ENCODE assay signal across 12 cellular contexts in the genomic region with DNA sequence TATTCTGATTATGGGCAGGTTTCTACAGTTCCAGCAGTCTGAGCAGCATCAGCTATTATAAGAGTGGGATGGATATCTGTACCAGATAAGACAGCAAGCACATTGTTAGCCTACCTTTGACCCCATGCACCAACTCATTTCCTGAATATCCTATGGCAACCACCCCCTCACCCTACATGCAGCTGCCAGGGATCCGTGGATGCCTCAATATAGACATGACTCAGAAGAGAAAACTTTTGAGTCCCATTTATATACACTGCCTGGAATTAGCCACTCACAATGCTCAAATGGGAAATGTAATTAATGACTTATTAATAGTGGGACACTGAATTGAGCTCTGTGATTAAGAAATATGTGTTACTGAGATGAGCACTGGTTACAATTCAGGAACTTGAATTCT.
DNase-seq lines count a peak whose midpoint lies in the region; ATAC-seq, FAIRE-seq and TF ChIP-seq lines count a peak whose summit lies in the region.
"Had no signal": no experiment of that assay in that cellular context is flagged by ENCODE, and none has a peak within 500 bp of the region (broad histone marks: within the 10 kb centered on the region; RNA-seq: fewer than 3 reads in every experiment).

No MANE protein-coding gene starts in this region.

- H3K79me2 ChIP-seq in endothelial cell of umbilical vein (ENCODE audit: control insufficient read depth, insufficient read depth, low read length): no peaks in the 10 kb centered on the region
- peaks cover 9% of the 10 kb centered on the region for H3K79me2 ChIP-seq in neural progenitor cell (ENCODE audit: low read depth)

- H2AFZ ChIP-seq in endothelial cell of umbilical vein (ENCODE audit: low read depth, low read length) (no peak overlapping the region), neural progenitor cell (replicated peaks) (no peak overlapping the region)

- CTCF ChIA-PET in endothelial cell of umbilical vein (lab: Charles Lee): interaction anchor here (0.6 to 2.7 kb wide), 8 partner anchors 10 to 120 kb away, joined by 3 to 9 read pairs (median 4); no protein-coding TSS in a partner anchor

- peak; percentile 85 for FAIRE-seq in endothelial cell of umbilical vein (lab: Jason Lieb, UNC)

- H3K4me3 Mint-ChIP-seq in neural progenitor cell: no peak overlapping the region
- H3K4me3 Mint-ChIP-seq: activated naive CD4-positive, alpha-beta T cell treated with anti-CD3 and anti-CD28 coated beads, Interleukin-2, amount 10 ng/mL, durations not matched to agents 7 days and 5 days; stimulated activated effector memory CD8-positive, alpha-beta T cell treated with anti-CD3 and anti-CD28 coated beads, Interleukin-12 subunit alpha, Interleukin-12 subunit beta, amount 100 ng/mL, for 72 hours had no signal

- H3K36me3 ChIP-seq in endothelial cell of umbilical vein (ENCODE audit: control insufficient read depth in 2 of 2, extremely low read depth in 1 of 2, insufficient read depth in 2 of 2, low read length in 2 of 2): no peaks in the 10 kb centered on the region
- H3K36me3 ChIP-seq in neural progenitor cell: peaks cover 15% of the 10 kb centered on the region

- TF ChIP-seq POLR2A in endothelial cell of umbilical vein (IDR thresholded peaks at IDR 0.05; ENCODE audit: low read depth, low read length): no peak

- H3K9ac ChIP-seq in endothelial cell of umbilical vein (replicated peaks; ENCODE audit: extremely low read depth, insufficient read depth, low read length): no peak overlapping the region
- H3K9ac ChIP-seq in neural progenitor cell: no peak overlapping the region

- no peaks in the 10 kb centered on the region for H3F3A ChIP-seq in neural progenitor cell (ENCODE audit: low read depth)

- intact Hi-C loops in endothelial cell of umbilical vein (cut with micrococcal nuclease): loop anchor here (2.0 kb wide), 2 partner anchors 74 to 124 kb away; partner anchors contain the start of gene SSBP2

- H3K4me1 Mint-ChIP-seq in neural progenitor cell: peaks cover 10% of the 10 kb centered on the region
- H3K4me1 Mint-ChIP-seq: stimulated activated effector memory CD8-positive, alpha-beta T cell treated with anti-CD3 and anti-CD28 coated beads, Interleukin-12 subunit alpha, Interleukin-12 subunit beta, amount 100 ng/mL, for 72 hours had no signal

- DNase-seq in EH (ENCODE audit: low read depth): peak; percentile 86
- peak; percentile 94 for DNase-seq in NCI-H226
- DNase-seq in endothelial cell of umbilical vein (ENCODE audit: low read depth, low spot score): peak; percentile 86
- no peak for DNase-seq in neural progenitor cell (ENCODE audit: low spot score)
- no peak for DNase-seq in epidermal melanocyte (ENCODE audit: insufficient read length, low spot score)
- no peak for DNase-seq in NCI-H774 (lab: John Stamatoyannopoulos, UW)
- no peak for DNase-seq in stimulated activated CD4-positive, alpha-beta T cell treated with anti-CD3 and anti-CD28 coated beads, Interleukin-12 subunit alpha, Interleukin-12 subunit beta, amount 100 ng/mL, for 4 hours
- DNase-seq: activated naive CD4-positive, alpha-beta T cell treated with anti-CD3 and anti-CD28 coated beads, Interleukin-2, amount 10 ng/mL, durations not matched to agents 7 days and 5 days; hypothalamus had no signal

- BruUV-seq in endothelial cell of umbilical vein (replicated peaks; lab: Mats Ljungman, UMichigan): no TSS peak

- POLR2A ChIA-PET in endothelial cell of umbilical vein (lab: Charles Lee): no interaction called here

- H3K36me3 Mint-ChIP-seq in neural progenitor cell: peaks cover 24% of the 10 kb centered on the region
- H3K36me3 Mint-ChIP-seq: stimulated activated effector memory CD8-positive, alpha-beta T cell treated with anti-CD3 and anti-CD28 coated beads, Interleukin-12 subunit alpha, Interleukin-12 subunit beta, amount 100 ng/mL, for 72 hours had no signal

- H4K20me1 ChIP-seq in endothelial cell of umbilical vein (replicated peaks; ENCODE audit: control insufficient read depth, extremely low read depth, insufficient read depth, low read length) (no peaks in the 10 kb centered on the region), neural progenitor cell (ENCODE audit: low read depth) (peaks cover 5% of the 10 kb centered on the region)

- H3K9me3 Mint-ChIP-seq in neural progenitor cell: peaks cover 4% of the 10 kb centered on the region
- H3K9me3 Mint-ChIP-seq: stimulated activated effector memory CD8-positive, alpha-beta T cell treated with anti-CD3 and anti-CD28 coated beads, Interleukin-12 subunit alpha, Interleukin-12 subunit beta, amount 100 ng/mL, for 72 hours had no signal

- ATAC-seq in GM21737 (IDR thresholded peaks at IDR 0.05; ENCODE audit: unreplicated experiment): no peak
- ATAC-seq: stimulated activated effector memory CD8-positive, alpha-beta T cell treated with anti-CD3 and anti-CD28 coated beads, Interleukin-12 subunit alpha, Interleukin-12 subunit beta, amount 100 ng/mL, for 72 hours had no signal

- peak overlapping the region; percentile 25 for H3K27ac Mint-ChIP-seq in neural progenitor cell
- H3K27ac Mint-ChIP-seq: activated naive CD4-positive, alpha-beta T cell treated with anti-CD3 and anti-CD28 coated beads, Interleukin-2, amount 10 ng/mL, durations not matched to agents 7 days and 5 days; stimulated activated effector memory CD8-positive, alpha-beta T cell treated with anti-CD3 and anti-CD28 coated beads, Interleukin-12 subunit alpha, Interleukin-12 subunit beta, amount 100 ng/mL, for 72 hours had no signal

- H3K27me3 ChIP-seq in endothelial cell of umbilical vein (ENCODE audit: control insufficient read depth in 2 of 2, insufficient read depth in 2 of 2, low read length in 2 of 2): no peaks in the 10 kb centered on the region
- no peaks in the 10 kb centered on the region for H3K27me3 ChIP-seq in neural progenitor cell

- TF ChIP-seq CTCF in endothelial cell of umbilical vein (IDR thresholded peaks at IDR 0.05; ENCODE audit: extremely low read depth in 1 of 2, insufficient read depth in 1 of 2, low read depth in 1 of 2, low read length in 2 of 2) (no peak), neural progenitor cell (IDR thresholded peaks at IDR 0.05) (no peak)

- no peaks in the 10 kb centered on the region for H3K9me1 ChIP-seq in endothelial cell of umbilical vein (replicated peaks; ENCODE audit: control insufficient read depth, extremely low read depth, insufficient read depth, low read length)

- peak overlapping the region; percentile 38 for H3K27ac ChIP-seq in endothelial cell of umbilical vein (ENCODE audit: insufficient read depth, low read depth, low read length)
- no peak overlapping the region for H3K27ac ChIP-seq in neural progenitor cell

- H3K4me2 ChIP-seq in endothelial cell of umbilical vein (ENCODE audit: insufficient read depth, low read length) (peak overlapping the region; percentile 34), neural progenitor cell (no peak overlapping the region)

- H3K4me1 ChIP-seq in endothelial cell of umbilical vein (ENCODE audit: control insufficient read depth, extremely low read depth, insufficient read depth, low read length) (peaks cover 19% of the 10 kb centered on the region), neural progenitor cell (no peaks in the 10 kb centered on the region)

- dilution Hi-C loops in endothelial cell of umbilical vein (cut with MboI; ENCODE audit: extremely low pct_ligation_motif_present, low sequenced_read_pairs): no loop called here

- H3K9me3 ChIP-seq in endothelial cell of umbilical vein (replicated peaks; ENCODE audit: control insufficient read depth, insufficient read depth, low read length) (no peaks in the 10 kb centered on the region), neural progenitor cell (ENCODE audit: low read depth) (peaks cover 10% of the 10 kb centered on the region)

- H3K4me3 ChIP-seq in endothelial cell of umbilical vein (replicated peaks in 1 of 3; ENCODE audit: insufficient read depth in 1 of 3, low read depth in 1 of 3, low read length in 3 of 3): no peak overlapping the region
- H3K4me3 ChIP-seq in neural progenitor cell: no peak overlapping the region

- H3K27me3 Mint-ChIP-seq in neural progenitor cell (ENCODE audit: insufficient read depth, low read depth): peaks cover 2% of the 10 kb centered on the region
- H3K27me3 Mint-ChIP-seq: activated naive CD4-positive, alpha-beta T cell treated with anti-CD3 and anti-CD28 coated beads, Interleukin-2, amount 10 ng/mL, durations not matched to agents 7 days and 5 days; progenitor cell of endocrine pancreas had no signal

TF ChIP-seq in endothelial cell of umbilical vein, 7 proteins besides CTCF, POLR2A, EP300 and RAD21:
- peak; percentile 86 for TF ChIP-seq JUN (IDR thresholded peaks at IDR 0.05; ENCODE audit: borderline replicate concordance, insufficient read depth, insufficient read length, low read depth)
- peak; percentile 90 for TF ChIP-seq GATA2 (IDR thresholded peaks at IDR 0.05; ENCODE audit: insufficient read depth, insufficient read length, low read depth, low read length)
- peak; percentile 77 for TF ChIP-seq MYC (IDR thresholded peaks at IDR 0.05; ENCODE audit: low read depth, low read length)
- peak; percentile 76 for TF ChIP-seq POLR2AphosphoS5 (IDR thresholded peaks at IDR 0.05; ENCODE audit: insufficient read depth, low read depth, low read length)
- TF ChIP-seq EZH2 (IDR thresholded peaks at IDR 0.05; ENCODE audit: borderline replicate concordance, low read depth, low read length, severe bottlenecking): no peak
- TF ChIP-seq, protein P1, sequence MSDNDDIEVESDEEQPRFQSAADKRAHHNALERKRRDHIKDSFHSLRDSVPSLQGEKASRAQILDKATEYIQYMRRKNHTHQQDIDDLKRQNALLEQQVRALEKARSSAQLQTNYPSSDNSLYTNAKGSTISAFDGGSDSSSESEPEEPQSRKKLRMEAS (IDR thresholded peaks at IDR 0.05; ENCODE audit: insufficient read depth, insufficient read length): peak; percentile 46
- TF ChIP-seq FOS (IDR thresholded peaks at IDR 0.05; ENCODE audit: borderline replicate concordance, insufficient read depth, low read length): peak; percentile 94
TF ChIP-seq in endothelial cell of umbilical vein: peak in this region for 6.

Comparison
In these comparisons a context has a peak if more than half of its experiments do, and no peak if none do; other contexts are left out.
1. DNase-seq: peak in EH (single experiment), NCI-H226 (single experiment) and endothelial cell of umbilical vein (single experiment); none in neural progenitor cell (single experiment), epidermal melanocyte (single experiment), NCI-H774 (single experiment) and stimulated activated CD4-positive, alpha-beta T cell treated with anti-CD3 and anti-CD28 coated beads, Interleukin-12 subunit alpha, Interleukin-12 subunit beta, amount 100 ng/mL, for 4 hours (single experiment).